8 cellular contexts compared by ENCODE assay signal in the genomic region with DNA sequence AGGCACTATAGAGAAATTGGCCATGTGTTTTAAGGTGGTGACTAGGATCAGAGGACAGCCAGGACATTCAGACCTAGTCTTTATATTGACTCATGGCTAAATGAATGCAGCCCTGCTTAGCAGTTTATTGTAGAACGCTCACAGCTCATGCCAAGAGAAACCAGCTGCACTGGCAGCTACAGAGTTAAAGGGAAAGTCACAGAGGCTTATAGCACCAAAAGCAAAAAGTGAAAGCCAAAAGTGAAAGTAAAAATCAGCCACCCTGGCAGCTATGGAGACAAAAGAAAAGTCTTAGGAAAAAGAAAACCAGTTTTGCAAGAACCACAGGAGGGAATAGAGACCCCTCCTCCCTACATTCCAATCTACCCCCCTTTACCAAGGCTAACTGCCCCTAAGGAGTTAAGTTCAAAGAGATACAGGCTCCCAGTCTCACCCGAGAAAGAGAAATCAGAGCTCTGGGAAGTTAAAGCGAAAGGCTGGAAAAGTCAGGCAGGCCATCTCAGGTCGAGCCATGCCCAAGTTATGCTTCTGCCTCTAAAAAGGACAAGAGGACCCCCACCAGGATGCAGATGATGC.
DNase-seq lines count a peak whose midpoint lies in the region; ATAC-seq, FAIRE-seq and TF ChIP-seq lines count a peak whose summit lies in the region.

No MANE protein-coding gene starts in this region.

- peaks cover 0 to 2% of the 10 kb centered on the region in 2 experiments for H3K9me3 ChIP-seq in CD4-positive, CD25-positive, alpha-beta regulatory T cell (ENCODE audit: control insufficient read depth in 2 of 2, low read length in 2 of 2)
- no peaks in the 10 kb centered on the region for H3K9me3 ChIP-seq in astrocyte (ENCODE audit: insufficient read depth, low read depth, low read length)
- no peaks in the 10 kb centered on the region for H3K9me3 ChIP-seq in spleen

- H2AFZ ChIP-seq in astrocyte (ENCODE audit: low read depth, low read length): peak overlapping the region; percentile 49

- peak overlapping the region; percentile 83 for H3K4me3 ChIP-seq in CD4-positive, CD25-positive, alpha-beta regulatory T cell (ENCODE audit: low read depth, low read length)
- H3K4me3 ChIP-seq in astrocyte (ENCODE audit: insufficient read depth, low read depth, low read length): peak overlapping the region; percentile 33
- H3K4me3 ChIP-seq in spleen: peak overlapping the region; percentile 21 to 69 (median 38)

- H3K9me3 Mint-ChIP-seq in CD4-positive, CD25-positive, alpha-beta regulatory T cell: peaks cover 0 to 7% (median 0%) of the 10 kb centered on the region in 7 donors
- H3K9me3 Mint-ChIP-seq in astrocyte (ENCODE audit: unreplicated experiment): peaks cover 3% of the 10 kb centered on the region

- no peaks in the 10 kb centered on the region for H3K36me3 Mint-ChIP-seq in CD4-positive, CD25-positive, alpha-beta regulatory T cell
- no peaks in the 10 kb centered on the region for H3K36me3 Mint-ChIP-seq in astrocyte (ENCODE audit: low read depth, unreplicated experiment)

- H3K79me2 ChIP-seq in astrocyte (ENCODE audit: insufficient read depth, low read length): no peaks in the 10 kb centered on the region

- H3K4me3 Mint-ChIP-seq in CD4-positive, CD25-positive, alpha-beta regulatory T cell: peak overlapping the region; percentile 74 to 97 (median 86)
- peak overlapping the region; percentile 75 for H3K4me3 Mint-ChIP-seq in astrocyte (ENCODE audit: unreplicated experiment)

- H3K4me1 Mint-ChIP-seq in CD4-positive, CD25-positive, alpha-beta regulatory T cell: peaks cover 6 to 23% (median 14%) of the 10 kb centered on the region in 4 donors
- peaks cover 7% of the 10 kb centered on the region for H3K4me1 Mint-ChIP-seq in astrocyte (ENCODE audit: low read depth, unreplicated experiment)

- no peaks in the 10 kb centered on the region for H3K27me3 ChIP-seq in CD4-positive, CD25-positive, alpha-beta regulatory T cell (ENCODE audit: control insufficient read depth, insufficient read depth, low read length)
- H3K27me3 ChIP-seq in astrocyte (ENCODE audit: insufficient read depth, low read length) (no peaks in the 10 kb centered on the region), spleen (replicated peaks in 1 of 7) (no peaks in the 10 kb centered on the region)

- H3K27me3 Mint-ChIP-seq in CD4-positive, CD25-positive, alpha-beta regulatory T cell: no peaks in the 10 kb centered on the region
- H3K27me3 Mint-ChIP-seq in astrocyte (ENCODE audit: low read depth, unreplicated experiment): no peaks in the 10 kb centered on the region

- WGBS in spleen, 5 donors: 5 to 9% (median 8%) methylated on average over 4 of the region's 4 CpGs

- no peak for TF ChIP-seq POLR2A in spleen (IDR thresholded peaks at IDR 0.05)

- H3K27ac Mint-ChIP-seq in CD4-positive, CD25-positive, alpha-beta regulatory T cell: peak overlapping the region; percentile 79 to 96 (median 88)
- peak overlapping the region; percentile 81 for H3K27ac Mint-ChIP-seq in astrocyte (ENCODE audit: unreplicated experiment)

- peak in 2 of 3 donors; percentile 9 to 45 for DNase-seq in CD4-positive, CD25-positive, alpha-beta regulatory T cell
- DNase-seq in KG1 (lab: John Stamatoyannopoulos, UW) (peak; percentile 24), astrocyte (ENCODE audit: low read depth) (peak; percentile 23), iris pigment epithelial cell (ENCODE audit: low read depth) (peak; percentile 62), spleen (no peak), NCI-H2227 (lab: John Stamatoyannopoulos, UW; ENCODE audit: unreplicated experiment) (no peak), ureter (ENCODE audit: low spot score) (no peak), posterior cingulate gyrus (no peak)

- H4K20me1 ChIP-seq in astrocyte (ENCODE audit: insufficient read depth, low read length): no peaks in the 10 kb centered on the region

- TF ChIP-seq CTCF in astrocyte (IDR thresholded peaks at IDR 0.05; ENCODE audit: insufficient read depth, low read depth, low read length): no peak
- no peak for TF ChIP-seq CTCF in spleen (IDR thresholded peaks at IDR 0.05 in 8 of 11, conservative IDR thresholded peaks at IDR 0.05 in 3 of 11)

- H3K4me2 ChIP-seq in astrocyte (ENCODE audit: low read length): peak overlapping the region; percentile 77

- peaks cover 8% of the 10 kb centered on the region for H3K4me1 ChIP-seq in CD4-positive, CD25-positive, alpha-beta regulatory T cell (ENCODE audit: control insufficient read depth, insufficient read depth, low read length, poor library complexity, severe bottlenecking)
- H3K4me1 ChIP-seq in astrocyte (ENCODE audit: insufficient read depth, low read length): no peaks in the 10 kb centered on the region
- peaks cover 4 to 36% (median 19%) of the 10 kb centered on the region in 6 donors for H3K4me1 ChIP-seq in spleen

- ATAC-seq in CD4-positive, CD25-positive, alpha-beta regulatory T cell (ENCODE audit: low read depth in 2 of 2): peak; percentile 44 to 64

- no peaks in the 10 kb centered on the region for H3K36me3 ChIP-seq in CD4-positive, CD25-positive, alpha-beta regulatory T cell (ENCODE audit: control insufficient read depth, insufficient read depth, low read length)
- H3K36me3 ChIP-seq in astrocyte (ENCODE audit: insufficient read depth, low read length): no peaks in the 10 kb centered on the region
- no peaks in the 10 kb centered on the region for H3K36me3 ChIP-seq in spleen

- H3K9ac ChIP-seq in astrocyte (ENCODE audit: low read length): peak overlapping the region; percentile 30

- FAIRE-seq in astrocyte (lab: Jason Lieb, UNC): peak; percentile 13

- intact Hi-C loops in spleen (cut with DNase I; ENCODE audit: low total_unique reads) (no loop called here), posterior cingulate gyrus (cut with DNase I) (no loop called here)

- no peak overlapping the region for H3K27ac ChIP-seq in CD4-positive, CD25-positive, alpha-beta regulatory T cell (ENCODE audit: insufficient read depth, low read length, poor library complexity, severe bottlenecking)
- H3K27ac ChIP-seq in astrocyte (ENCODE audit: low read depth, low read length): no peak overlapping the region
- peak overlapping the region; percentile 38 to 86 (median 70) for H3K27ac ChIP-seq in spleen

Comparison
In these comparisons a context has a peak if more than half of its experiments do, and no peak if none do; other contexts are left out.
1. DNase-seq: peak in CD4-positive, CD25-positive, alpha-beta regulatory T cell (2 of 3), KG1 (single experiment), astrocyte (single experiment) and iris pigment epithelial cell (single experiment); none in spleen (single experiment), NCI-H2227 (single experiment), ureter (single experiment) and posterior cingulate gyrus (0 of 10).
2. H3K27ac ChIP-seq: peak in spleen (8 of 8); none in CD4-positive, CD25-positive, alpha-beta regulatory T cell (single experiment) and astrocyte (single experiment).
3. H3K4me3 ChIP-seq: peak in every context shown above with its lines; median percentile 83 in CD4-positive, CD25-positive, alpha-beta regulatory T cell; 38 in spleen; 33 in astrocyte.